8 cellular contexts compared by ENCODE assay signal in the genomic region with DNA sequence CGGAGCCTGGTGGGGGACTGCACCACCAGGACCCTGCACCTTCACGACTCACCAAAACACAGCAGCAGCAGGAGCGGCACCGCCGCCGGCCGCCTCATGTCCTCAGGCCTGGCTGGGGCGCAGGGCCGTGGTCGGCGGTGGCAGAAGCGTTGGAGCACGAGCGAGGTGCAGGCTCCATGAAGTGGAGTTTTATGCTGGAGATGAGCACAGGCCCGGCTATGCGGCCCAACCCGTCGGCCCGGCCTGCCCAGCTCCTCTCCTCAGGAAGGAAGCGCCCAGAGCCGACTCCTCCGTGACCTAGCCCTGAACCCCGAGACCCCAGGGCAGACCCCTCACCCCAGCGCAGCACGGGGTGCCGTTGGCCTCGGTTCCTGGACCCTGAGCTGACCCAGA. TPM values are rescaled to one million over a fixed set of nuclear protein-coding genes. Genes with fewer than 3 reads are reported as not detected.
DNase-seq lines count a peak whose midpoint lies in the region; ATAC-seq, FAIRE-seq and TF ChIP-seq lines count a peak whose summit lies in the region.

Gene PRSS27, minus strand, starts transcription at position 162 of the 393 bp plus-strand sequence. Its CDS starts 64 bp downstream, at position 98.

- no peaks in the 10 kb centered on the region for H3K9me3 Mint-ChIP-seq in Caco-2 (ENCODE audit: unreplicated experiment)

- H3K4me3 ChIP-seq in Caco-2 (ENCODE audit: low read depth, low read length) (peak within 1 kb of the TSS; percentile 69), Panc1 (ENCODE audit: low read depth in 2 of 2, low read length in 2 of 2) (peak within 1 kb of the TSS; percentile 52 to 57), esophagus (ENCODE audit: low read depth in 1 of 2, low read length in 2 of 2) (peak within 1 kb of the TSS; percentile 62 to 65), pancreas (peak within 1 kb of the TSS; percentile 37 to 79 (median 71))

- CTCF ChIA-PET in Caco-2 (lab: Charles Lee), result interaction anchor here (0.7 kb wide), 1 partner anchor 38 kb away, joined by 3 read pairs; the partner anchor contains the start of gene KCTD5
- CTCF ChIA-PET in Panc1 (lab: Charles Lee), result interaction anchor here (0.6 kb wide), 1 partner anchor 440 kb away, joined by 7 read pairs; no protein-coding TSS in a partner anchor

- TSS peak; percentile 66 for BruUV-seq in Caco-2 (replicated peaks; lab: Mats Ljungman, UMichigan)
- BruUV-seq in Panc1 (replicated peaks; lab: Mats Ljungman, UMichigan), result no TSS peak

- TF ChIP-seq CTCF in Caco-2 (IDR thresholded peaks at IDR 0.05; ENCODE audit: insufficient read depth in 1 of 2, low read depth in 1 of 2, low read length in 1 of 2, severe bottlenecking in 1 of 2, unreplicated experiment in 1 of 2) (no peak), Panc1 (IDR thresholded peaks at IDR 0.05) (no peak), pancreas (IDR thresholded peaks at IDR 0.05) (no peak)

- peaks cover 4% of the 10 kb centered on the region for H3K27me3 Mint-ChIP-seq in Caco-2 (ENCODE audit: insufficient read depth, unreplicated experiment)

- H3K27me3 ChIP-seq in Caco-2 (replicated peaks; ENCODE audit: control insufficient read depth, insufficient read depth, low read length) (no peaks in the 10 kb centered on the region), Panc1 (ENCODE audit: control insufficient read depth, insufficient read depth, low read length) (no peaks in the 10 kb centered on the region), esophagus (ENCODE audit: control insufficient read depth in 1 of 2, insufficient read depth in 2 of 2, low read length in 2 of 2) (no peaks in the 10 kb centered on the region), pancreas (no peaks in the 10 kb centered on the region)

- no peaks in the 10 kb centered on the region for H3K36me3 ChIP-seq in Caco-2 (ENCODE audit: control insufficient read depth, insufficient read depth, low read length)
- no peaks in the 10 kb centered on the region for H3K36me3 ChIP-seq in Panc1 (ENCODE audit: control insufficient read depth, insufficient read depth, low read length)
- H3K36me3 ChIP-seq in esophagus (ENCODE audit: control insufficient read depth in 2 of 2, insufficient read depth in 2 of 2, low read length in 1 of 2), result peaks cover 0 to 4% of the 10 kb centered on the region in 2 donors
- no peaks in the 10 kb centered on the region for H3K36me3 ChIP-seq in pancreas

- 73% methylated on average over 25 to 27 of the region's 27 CpGs for WGBS in esophagus, 2 donors
- 83 to 89% methylated on average over 19 to 27 of the region's 27 CpGs for WGBS in pancreas, 2 donors

- intact Hi-C loops in Caco-2 (cut with micrococcal nuclease; ENCODE audit: unreplicated experiment), result no loop called here
- intact Hi-C loops in Panc1 (cut with micrococcal nuclease; ENCODE audit: unreplicated experiment), result no loop called here
- intact Hi-C loops in pancreas (cut with DNase I), result no loop called here

- H3K4me3 Mint-ChIP-seq in Caco-2 (ENCODE audit: unreplicated experiment), result peak within 1 kb of the TSS; percentile 70

- POLR2A ChIA-PET in Caco-2 (lab: Charles Lee), result no interaction called here
- POLR2A ChIA-PET in Panc1 (lab: Charles Lee), result no interaction called here

- H3K27ac ChIP-seq in Panc1 (ENCODE audit: low read length) (peak within 1 kb of the TSS; percentile 82), esophagus (ENCODE audit: low read depth in 2 of 2, low read length in 1 of 2) (peak within 1 kb of the TSS; percentile 91 to 93), pancreas (peak within 1 kb of the TSS; percentile 20 to 71 (median 36))

- ATAC-seq in Panc1 (no peak; the same call in 1 of the 2 replicates), pancreas (no peak), GM19328 (IDR thresholded peaks at IDR 0.05; ENCODE audit: unreplicated experiment) (no peak)

- peaks cover 25% of the 10 kb centered on the region for H3K4me1 ChIP-seq in Caco-2
- H3K4me1 ChIP-seq in Panc1 (ENCODE audit: control insufficient read depth, insufficient read depth, low read length), result peaks cover 21% of the 10 kb centered on the region
- peaks cover 0 to 13% of the 10 kb centered on the region in 2 donors for H3K4me1 ChIP-seq in esophagus (ENCODE audit: control insufficient read depth in 2 of 2, insufficient read depth in 2 of 2, low read length in 1 of 2)
- H3K4me1 ChIP-seq in pancreas, result peaks cover 0 to 12% (median 0%) of the 10 kb centered on the region in 3 donors

- no peak within 1 kb of the TSS for H3K27ac Mint-ChIP-seq in Caco-2 (ENCODE audit: unreplicated experiment)

- H3K36me3 Mint-ChIP-seq in Caco-2 (ENCODE audit: insufficient read depth, unreplicated experiment), result no peaks in the 10 kb centered on the region

- in situ Hi-C loops in Panc1 (cut with HindIII; ENCODE audit: low pct_unique_long_range_greater_than_20kb, low sequenced_read_pairs), result no loop called here

- no peaks in the 10 kb centered on the region for H3K9me3 ChIP-seq in Caco-2
- H3K9me3 ChIP-seq in Panc1 (ENCODE audit: control insufficient read depth, insufficient read depth, low read depth, low read length), result no peaks in the 10 kb centered on the region
- H3K9me3 ChIP-seq in esophagus (ENCODE audit: control insufficient read depth in 2 of 2, insufficient read depth in 1 of 2, low read depth in 1 of 2, low read length in 1 of 2), result no peaks in the 10 kb centered on the region
- no peaks in the 10 kb centered on the region for H3K9me3 ChIP-seq in pancreas

- no peaks in the 10 kb centered on the region for H3K4me1 Mint-ChIP-seq in Caco-2 (ENCODE audit: low read depth, unreplicated experiment)

- DNase-seq in Caco-2 (no peak), Panc1 (ENCODE audit: low read depth, low spot score) (no peak), pancreas (peak in 2 of 6 donors; percentile 31 to 69), GM03348 (ENCODE audit: low spot score) (no peak), NCI-H2029 treated with DMSO at 0.1 percent for 48 hours (lab: John Stamatoyannopoulos, UW) (no peak), NOMO-1 treated with dmso at 0.1 percent for 144 hours (lab: John Stamatoyannopoulos, UW; ENCODE audit: unreplicated experiment) (no peak)

- no peak for FAIRE-seq in pancreas (lab: Jason Lieb, UNC)

RNA-seq across cellular contexts. Expression of gene PRSS27, which starts in this region (rescaled TPM):
- 0.72 and 1.1 TPM in 2 replicates for total RNA-seq in Caco-2 (2022)
- total RNA-seq in Panc1 (2021; ENCODE audit: unreplicated experiment), result 3.3 TPM
- polyA plus RNA-seq in Panc1 (2012; ENCODE audit: insufficient read length), result 7.8 TPM
- polyA plus RNA-seq in esophagus, result 100 to 1,000 TPM; 500 to 620 TPM
- total RNA-seq in pancreas, result under 1 TPM; 0.22 to 0.69 (median 0.50) TPM
- 1 to 10 TPM; 2.0 to 2.1 TPM for polyA plus RNA-seq in pancreas

Comparison
In these comparisons a context has a peak if more than half of its experiments do, and no peak if none do; other contexts are left out.
1. RNA of gene PRSS27 (polyA plus RNA-seq): 500 to 620 TPM in esophagus; 2.0 to 2.1 TPM in pancreas; every median in the first group is over 100 times any median in the second.
2. H3K27ac ChIP-seq: peak in every context shown above with its lines; median percentile 92 in esophagus; 82 in Panc1; 36 in pancreas.
3. Peak in every context shown above with its lines, with median percentiles within 50 percentile points of each other: H3K4me3 ChIP-seq.